ENCODE assay signal across 23 cellular contexts in genomic region chr3:116806351-116806750, GRCh38.
"Had no signal": no experiment of that assay in that cellular context is flagged by ENCODE, and none has a peak within 500 bp of the region (broad histone marks: within the 10 kb centered on the region; RNA-seq: fewer than 3 reads in every experiment).

No MANE protein-coding gene starts in this region.

- H3K4me1 ChIP-seq: stomach, suprapubic skin, testis, thyroid gland, tibial artery, tibial nerve, transverse colon, upper lobe of left lung, upper lobe of right lung, uterus, vagina had no signal

- DNase-seq: stimulated activated CD4-positive, alpha-beta T cell treated with anti-CD3 and anti-CD28 coated beads, Interleukin-2, amount 100 ng/mL, for 48 hours; stimulated activated CD4-positive, alpha-beta T cell treated with anti-CD3 and anti-CD28 coated beads, Interleukin-4, amount 100 ng/mL, for 1 hour; stimulated activated CD4-positive, alpha-beta T cell treated with anti-CD3 and anti-CD28 coated beads, Interleukin-4, amount 100 ng/mL, for 24 hours; stimulated activated CD4-positive, alpha-beta T cell treated with anti-CD3 and anti-CD28 coated beads, Interleukin-4, amount 100 ng/mL, for 4 hours; stimulated activated naive B cell treated with anti-CD40 and anti-IgM and Interleukin-4, amounts not matched to agents 10 μg/mL and 1 μg/mL and 100 μg/mL, for 72 hours; stimulated activated naive CD4-positive, alpha-beta T cell; stimulated activated naive CD4-positive, alpha-beta T cell treated with Interleukin-2 at 50 U/mL for 16 hours; stimulated activated naive CD8-positive, alpha-beta T cell treated with anti-CD3 and anti-CD28 coated beads, Interleukin-15, amount 100 ng/mL, for 72 hours; stimulated activated naive CD8-positive, alpha-beta T cell treated with anti-CD3 and anti-CD28 coated beads, Interleukin-15, Interleukin-2, amounts not matched to agents 100 U/mL and 50 U/mL, for 24 hours; stomach; substantia nigra; testis; thyroid gland; tibial artery; transverse colon; trophoblast cell; upper lobe of left lung; upper lobe of right lung; uterus had no signal

- H3K36me3 ChIP-seq: stomach, suprapubic skin, thoracic aorta, thyroid gland, tibial artery, tibial nerve, transverse colon, upper lobe of left lung, upper lobe of right lung, uterus, vagina had no signal

- H3K27ac ChIP-seq: stomach, suprapubic skin, testis, thoracic aorta, thyroid gland, tibial artery, tibial nerve, transverse colon, upper lobe of left lung, upper lobe of right lung, uterus, vagina had no signal

- H3K4me3 ChIP-seq: stomach, suprapubic skin, testis, thoracic aorta, thyroid gland, tibial artery, tibial nerve, transverse colon, upper lobe of left lung, upper lobe of right lung, uterus, vagina had no signal

- H3K27me3 ChIP-seq: stomach, suprapubic skin, testis, thyroid gland, tibial artery, tibial nerve, transverse colon, upper lobe of left lung, upper lobe of right lung, uterus, vagina had no signal

- H3K9me3 ChIP-seq: suprapubic skin, testis, thoracic aorta, thyroid gland, tibial nerve, upper lobe of right lung, uterus, vagina had no signal
